Comparison of ENCODE assay signal across 7 cellular contexts in the genomic region with DNA sequence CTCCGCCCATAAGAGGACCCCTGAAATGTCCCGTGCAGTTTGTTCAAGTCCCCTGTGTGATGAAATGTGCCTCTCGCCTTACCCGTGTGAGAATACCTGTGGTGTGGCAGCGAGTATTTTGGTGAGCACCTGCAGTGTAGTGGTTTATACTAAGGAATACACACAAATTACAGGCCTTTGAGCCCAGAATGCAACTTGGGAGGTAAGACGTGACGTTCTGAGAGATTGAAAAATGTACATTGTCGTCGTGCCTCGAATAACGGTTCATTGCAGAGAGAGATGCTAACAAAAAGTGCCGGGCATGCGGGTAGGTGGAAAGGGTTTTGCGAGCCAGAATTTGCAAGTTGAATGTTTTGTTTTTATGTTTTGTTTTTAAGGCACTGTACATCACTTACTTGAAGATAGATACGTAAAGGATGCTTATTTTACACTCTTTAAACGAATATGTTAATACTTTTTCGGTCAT. TPM values are rescaled to one million over a fixed set of nuclear protein-coding genes. Genes with fewer than 3 reads are reported as not detected.
DNase-seq lines count a peak whose midpoint lies in the region; ATAC-seq and TF ChIP-seq lines count a peak whose summit lies in the region.

No MANE protein-coding gene starts in this region.

- H3K4me3 ChIP-seq in Peyer's patch = peak overlapping the region; percentile 65 to 81 (median 78)
- peak overlapping the region; percentile 76 to 93 (median 87) for H3K4me3 ChIP-seq in fibroblast of lung (replicated peaks in 1 of 4; ENCODE audit: control extremely low read depth in 1 of 4, insufficient read depth in 1 of 4, low read depth in 3 of 4, low read length in 4 of 4)
- peak overlapping the region; percentile 98 for H3K4me3 ChIP-seq in skeletal muscle satellite cell (ENCODE audit: low read length)

- H3K27ac ChIP-seq in Peyer's patch (peak overlapping the region; percentile 87 to 98 (median 96)), fibroblast of lung (ENCODE audit: insufficient read depth, low read length) (peak overlapping the region; percentile 96)

- no peaks in the 10 kb centered on the region for H3K27me3 ChIP-seq in Peyer's patch
- H3K27me3 ChIP-seq in fibroblast of lung (ENCODE audit: control insufficient read depth, insufficient read depth, low read length) = no peaks in the 10 kb centered on the region
- H3K27me3 ChIP-seq in skeletal muscle satellite cell (ENCODE audit: control insufficient read depth, insufficient read depth, low read length) = no peaks in the 10 kb centered on the region

- H3K36me3 ChIP-seq in Peyer's patch = no peaks in the 10 kb centered on the region
- H3K36me3 ChIP-seq in fibroblast of lung (ENCODE audit: control insufficient read depth, insufficient read depth, low read length) = no peaks in the 10 kb centered on the region
- H3K36me3 ChIP-seq in skeletal muscle satellite cell (ENCODE audit: insufficient read depth, low read length) = peaks cover 6% of the 10 kb centered on the region

- peaks cover 0 to 8% (median 2%) of the 10 kb centered on the region in 4 donors for H3K4me1 ChIP-seq in Peyer's patch
- H3K4me1 ChIP-seq in fibroblast of lung (ENCODE audit: control insufficient read depth, extremely low read depth, insufficient read depth, low read length) = no peaks in the 10 kb centered on the region
- peaks cover 3% of the 10 kb centered on the region for H3K4me1 ChIP-seq in skeletal muscle satellite cell (ENCODE audit: control insufficient read depth, insufficient read depth, low read length)

- H3K9ac ChIP-seq in fibroblast of lung (ENCODE audit: insufficient read depth, low read length) = peak overlapping the region; percentile 97
- peak overlapping the region; percentile 98 for H3K9ac ChIP-seq in skeletal muscle satellite cell (ENCODE audit: low read depth, low read length)

- no peak for TF ChIP-seq POLR2A in Peyer's patch (IDR thresholded peaks at IDR 0.05)

- no peaks in the 10 kb centered on the region for H3K9me3 ChIP-seq in Peyer's patch
- H3K9me3 ChIP-seq in fibroblast of lung (ENCODE audit: control insufficient read depth, insufficient read depth, low read depth, low read length) = no peaks in the 10 kb centered on the region
- H3K9me3 ChIP-seq in skeletal muscle satellite cell (replicated peaks; ENCODE audit: low read length) = no peaks in the 10 kb centered on the region

- H4K20me1 ChIP-seq in fibroblast of lung (ENCODE audit: control insufficient read depth, extremely low read depth, insufficient read depth, low read length) = no peaks in the 10 kb centered on the region

- no peak for DNase-seq in Peyer's patch
- no peak for DNase-seq in fibroblast of lung (ENCODE audit: low read depth in 2 of 2)
- no peak for DNase-seq in effector CD8-positive, alpha-beta T cell (lab: John Stamatoyannopoulos, UW)
- DNase-seq in LoVo (ENCODE audit: low spot score) = no peak

- peak overlapping the region; percentile 96 for H3K4me2 ChIP-seq in fibroblast of lung (ENCODE audit: extremely low read depth, insufficient read depth, low read length)
- H3K4me2 ChIP-seq in skeletal muscle satellite cell (ENCODE audit: low read length) = peak overlapping the region; percentile 95

- peak overlapping the region; percentile 97 for H2AFZ ChIP-seq in fibroblast of lung (ENCODE audit: low read length)

- H3K79me2 ChIP-seq in fibroblast of lung (ENCODE audit: control insufficient read depth, insufficient read depth, low read length) = peaks cover 5% of the 10 kb centered on the region

- TF ChIP-seq CTCF in Peyer's patch (IDR thresholded peaks at IDR 0.05) (no peak), fibroblast of lung (conservative IDR thresholded peaks at IDR 0.05 in 1 of 2, IDR thresholded peaks at IDR 0.05 in 1 of 2; ENCODE audit: low read depth in 1 of 2, low read length in 2 of 2) (no peak)

- ATAC-seq in GM18868 (IDR thresholded peaks at IDR 0.05; ENCODE audit: unreplicated experiment) (peak; percentile 13), HG02571 (IDR thresholded peaks at IDR 0.05; ENCODE audit: unreplicated experiment) (peak; percentile 21)

RNA-seq across cellular contexts. Expression of gene RBBP8, which starts 0.9 kb away (rescaled TPM):
- total RNA-seq in Peyer's patch (10 to 100 TPM; 45.4 to 74.1 (median 52.7) TPM), fibroblast of lung (21.0 and 27.5 TPM in 2 replicates)
- 17.8 and 32.0 TPM in 2 replicates for polyA plus RNA-seq in fibroblast of lung
- polyA plus RNA-seq in fibroblast of lung (2012) = 11.4 and 19.5 TPM in 2 replicates
- polyA minus RNA-seq in fibroblast of lung (ENCODE audit: low replicate concordance) = 1.1 and 5.9 TPM in 2 replicates
- total RNA-seq in skeletal muscle satellite cell (2012; rRNA removed) = 24.9 and 32.2 TPM in 2 replicates
